Comparison of ENCODE assay signal across 8 cellular contexts in genomic region chr13:101453784-101454201, GRCh38. TPM values are rescaled to one million over a fixed set of nuclear protein-coding genes. Genes with fewer than 3 reads are reported as not detected.
A peak's percentile ranks its signal among the peaks of the same experiment; 100 is the strongest.
DNase-seq lines count a peak whose midpoint lies in the region; ATAC-seq and TF ChIP-seq lines count a peak whose summit lies in the region.

No MANE protein-coding gene starts in this region.

- H3K9me3 ChIP-seq in muscle layer of duodenum (ENCODE audit: control insufficient read depth in 1 of 2, low read length in 2 of 2) (no peaks in the 10 kb centered on the region), BE2C (no peaks in the 10 kb centered on the region)

- TF ChIP-seq CTCF in coronary artery (IDR thresholded peaks at IDR 0.05): no peak
- no peak for TF ChIP-seq CTCF in BE2C (IDR thresholded peaks at IDR 0.05; ENCODE audit: low read depth, low read length)

- no peaks in the 10 kb centered on the region for H3K36me3 ChIP-seq in muscle layer of duodenum (ENCODE audit: control insufficient read depth in 1 of 2, insufficient read depth in 2 of 2, low read length in 2 of 2)
- H3K36me3 ChIP-seq in BE2C: no peaks in the 10 kb centered on the region

- peaks cover 0 to 10% of the 10 kb centered on the region in 2 donors for H3K4me1 ChIP-seq in muscle layer of duodenum (ENCODE audit: control insufficient read depth in 1 of 2, insufficient read depth in 2 of 2, low read length in 2 of 2)
- no peaks in the 10 kb centered on the region for H3K4me1 ChIP-seq in BE2C

- H3K4me3 ChIP-seq in coronary artery: peak overlapping the region; percentile 74
- peak overlapping the region; percentile 60 to 61 for H3K4me3 ChIP-seq in muscle layer of duodenum (ENCODE audit: low read depth in 1 of 2, low read length in 2 of 2)
- no peak overlapping the region for H3K4me3 ChIP-seq in BE2C (ENCODE audit: low read depth, low read length)

- H3K27me3 ChIP-seq in muscle layer of duodenum (ENCODE audit: low read depth, low read length) (no peaks in the 10 kb centered on the region), BE2C (peaks cover 19% of the 10 kb centered on the region)

- H3K27ac ChIP-seq in coronary artery: peak overlapping the region; percentile 54 to 85
- H3K27ac ChIP-seq in muscle layer of duodenum (ENCODE audit: low read length): no peak overlapping the region

- peak; percentile 43 for ATAC-seq in GM18907 (IDR thresholded peaks at IDR 0.05; ENCODE audit: unreplicated experiment)
- peak; percentile 41 for ATAC-seq in HG03159 (IDR thresholded peaks at IDR 0.05; ENCODE audit: unreplicated experiment)
- no peak for ATAC-seq in HG03565 (IDR thresholded peaks at IDR 0.05; ENCODE audit: unreplicated experiment)

- DNase-seq in coronary artery (ENCODE audit: low spot score): no peak
- no peak for DNase-seq in DMS114 treated with DMSO at 0.1 percent for 48 hours (lab: John Stamatoyannopoulos, UW; ENCODE audit: unreplicated experiment)
- DNase-seq in BE2C: no peak
- no peak for DNase-seq in NCI-H2171 (lab: John Stamatoyannopoulos, UW)

RNA-seq across cellular contexts. Expression of gene ITGBL1, which starts 1.3 kb away (rescaled TPM):
- not detected for polyA plus RNA-seq in BE2C (2012; ENCODE audit: insufficient read depth, insufficient read length, low read depth)

RNA-seq across cellular contexts. Expression of gene NALCN, which starts 37.5 kb away (rescaled TPM):
- polyA plus RNA-seq in BE2C (2012; ENCODE audit: insufficient read depth, insufficient read length, low read depth): not detected
